1 cellular context compared by ENCODE assay signal in the genomic region with DNA sequence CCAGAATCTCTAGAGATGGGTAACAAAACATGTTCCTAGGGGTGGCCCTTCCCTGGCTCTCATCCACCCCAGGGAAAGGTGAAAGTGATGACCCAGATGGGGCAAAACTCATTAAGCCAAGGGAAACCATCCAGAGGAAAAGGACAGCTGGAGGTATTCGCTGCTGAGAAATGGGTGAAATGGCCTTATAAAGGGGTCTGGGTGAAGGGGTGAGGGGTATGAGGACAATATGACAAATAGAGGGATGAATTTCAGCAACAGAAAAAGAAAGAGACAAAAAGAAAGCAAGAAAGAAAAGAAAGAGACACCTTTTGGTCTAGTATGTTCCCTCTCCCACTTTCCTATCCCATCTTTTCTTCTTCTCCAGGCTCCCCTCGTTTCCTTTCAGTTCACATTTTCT.
TF ChIP-seq lines count a peak whose summit lies in the region.

No MANE protein-coding gene starts in this region.

TF ChIP-seq in H1, 55 proteins besides CTCF, POLR2A, EP300 and RAD21 (continued from another document):
- TF ChIP-seq RNF2 (IDR thresholded peaks at IDR 0.05; ENCODE audit: borderline replicate concordance, low read depth, low read length, missing control alignments, poor library complexity, severe bottlenecking) (no peak), HDAC6 (IDR thresholded peaks at IDR 0.05; ENCODE audit: low read depth, low read length) (no peak), RFX5 (IDR thresholded peaks at IDR 0.05; ENCODE audit: borderline replicate concordance, low read depth, low read length) (no peak)
